Comparison of ENCODE assay signal across 27 cellular contexts in the genomic region with DNA sequence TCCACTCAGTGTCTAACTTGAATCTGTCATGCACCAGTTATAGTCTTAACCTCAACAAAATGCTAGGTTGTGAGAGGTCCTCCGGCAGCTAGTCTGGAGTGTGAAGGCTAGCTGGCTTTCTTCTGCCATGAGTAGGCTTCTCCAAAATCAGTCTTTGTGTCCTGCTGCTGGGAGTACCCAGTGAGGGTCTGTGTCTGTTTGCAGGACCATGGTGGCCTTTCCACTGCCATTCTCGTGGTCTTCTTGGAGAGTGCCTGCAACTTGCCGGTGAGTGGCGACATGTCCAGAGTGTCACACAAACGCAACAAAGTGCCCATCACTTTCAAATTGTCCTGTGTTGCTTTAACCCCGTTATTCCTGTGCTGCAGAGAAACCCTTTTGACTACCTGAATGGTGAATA. TPM values are rescaled to one million over a fixed set of nuclear protein-coding genes. Genes with fewer than 3 reads are reported as not detected.
A peak's percentile ranks its signal among the peaks of the same experiment; 100 is the strongest.
DNase-seq lines count a peak whose midpoint lies in the region; ATAC-seq, FAIRE-seq and TF ChIP-seq lines count a peak whose summit lies in the region.
"Had no signal": no experiment of that assay in that cellular context is flagged by ENCODE, and none has a peak within 500 bp of the region (broad histone marks: within the 10 kb centered on the region; RNA-seq: fewer than 3 reads in every experiment).

No MANE protein-coding gene starts in this region.

- no peaks in the 10 kb centered on the region for H3K9me1 ChIP-seq in keratinocyte (ENCODE audit: control insufficient read depth, extremely low read depth, insufficient read depth, low read length)

- H3K27ac Mint-ChIP-seq in osteocyte (ENCODE audit: unreplicated experiment) (no peak overlapping the region), mesothelial cell of epicardium (no peak overlapping the region)
- H3K27ac Mint-ChIP-seq: CD4-positive, alpha-beta memory T cell; IgD-negative memory B cell had no signal

- ATAC-seq in psoas muscle (peak in 1 of 4 donors; percentile 14), HG03469 (IDR thresholded peaks at IDR 0.05; ENCODE audit: unreplicated experiment) (no peak)

- H3K9me3 Mint-ChIP-seq in osteocyte (ENCODE audit: unreplicated experiment): no peaks in the 10 kb centered on the region
- no peaks in the 10 kb centered on the region for H3K9me3 Mint-ChIP-seq in mesothelial cell of epicardium
- H3K9me3 Mint-ChIP-seq: IgD-negative memory B cell had no signal

- FAIRE-seq in keratinocyte (lab: Jason Lieb, UNC): no peak
- FAIRE-seq: GM18507, H54 had no signal

- no peak for TF ChIP-seq POLR2A in spleen (IDR thresholded peaks at IDR 0.05)

- peak overlapping the region; percentile 32 for H3K4me2 ChIP-seq in keratinocyte (ENCODE audit: control insufficient read depth, extremely low read depth, insufficient read depth, low read depth, low read length)
- H3K4me2 ChIP-seq: BLaER1 treated with 17β-estradiol and CSF1 and Interleukin-3, amounts not matched to agents 10 nM and 100 nM; KMS-11 had no signal

- H3K36me3 Mint-ChIP-seq in osteocyte (ENCODE audit: unreplicated experiment) (no peaks in the 10 kb centered on the region), mesothelial cell of epicardium (no peaks in the 10 kb centered on the region)
- H3K36me3 Mint-ChIP-seq: CD4-positive, alpha-beta memory T cell; IgD-negative memory B cell had no signal

- CTCF ChIA-PET in HEK293 (lab: Yijun Ruan, JAX): interaction anchor here (1.3 kb wide), 1 partner anchor 11 kb away, joined by 9 read pairs; no protein-coding TSS in a partner anchor

- no peaks in the 10 kb centered on the region for H3K79me2 ChIP-seq in keratinocyte (ENCODE audit: control insufficient read depth, insufficient read depth, low read length)

- TF ChIP-seq CTCF in HEK293 (tag by site-specific recombination; IDR thresholded peaks at IDR 0.05): no peak
- TF ChIP-seq CTCF in keratinocyte (optimal IDR thresholded peaks at IDR 0.05 in 1 of 3, IDR thresholded peaks at IDR 0.05 in 1 of 3, conservative IDR thresholded peaks at IDR 0.05 in 1 of 3; ENCODE audit: extremely low read depth in 1 of 3, insufficient read depth in 2 of 3, low read length in 3 of 3): no peak
- TF ChIP-seq CTCF in psoas muscle (IDR thresholded peaks at IDR 0.05): no peak
- TF ChIP-seq CTCF in spleen (IDR thresholded peaks at IDR 0.05 in 8 of 11, conservative IDR thresholded peaks at IDR 0.05 in 3 of 11): no peak
- no peak for TF ChIP-seq CTCF in osteocyte (IDR thresholded peaks at IDR 0.05)
- TF ChIP-seq CTCF in mesothelial cell of epicardium (IDR thresholded peaks at IDR 0.05; ENCODE audit: unreplicated experiment): no peak

- DNase-seq in keratinocyte (ENCODE audit: low read depth, low spot score): no peak
- no peak for DNase-seq in psoas muscle
- DNase-seq in spleen: peak; percentile 36
- no peak for DNase-seq in osteocyte (ENCODE audit: extremely low spot score, unreplicated experiment)
- DNase-seq in mesothelial cell of epicardium (ENCODE audit: low spot score in 2 of 2, unreplicated experiment in 2 of 2): no peak
- no peak for DNase-seq in NOMO-1 treated with dmso at 0.1 percent for 144 hours (lab: John Stamatoyannopoulos, UW; ENCODE audit: unreplicated experiment)
- DNase-seq: AML-193; CD4-positive, alpha-beta memory T cell; COR-L47; DMS53; MM.1S; NCI-H1417 treated with DMSO at 0.1 percent for 48 hours; NCI-H1694 treated with DMSO at 0.1 percent for 48 hours; NCI-H2081; NCI-H510A; Peyer's patch; SIG-M5 had no signal

- no peak overlapping the region for H2AFZ ChIP-seq in keratinocyte (ENCODE audit: control insufficient read depth, low read length)

- WGBS in psoas muscle, 3 donors: 58 to 61% (median 59%) methylated on average over 6 of the region's 6 CpGs
- 65 to 85% (median 79%) methylated on average over 5 to 6 of the region's 6 CpGs for WGBS in spleen, 5 donors

- no peak overlapping the region for H3K9ac ChIP-seq in keratinocyte (ENCODE audit: control insufficient read depth, extremely low read depth, insufficient read depth, low read length)
- H3K9ac ChIP-seq: BLaER1 treated with 17β-estradiol and CSF1 and Interleukin-3, amounts not matched to agents 10 nM and 100 nM; KMS-11 had no signal

- H3K4me3 ChIP-seq in HEK293 (ENCODE audit: low read depth, low read length) (no peak overlapping the region), keratinocyte (ENCODE audit: control insufficient read depth in 2 of 3, extremely low read depth in 1 of 3, insufficient read depth in 2 of 3, low read depth in 1 of 3, low read length in 3 of 3) (no peak overlapping the region), psoas muscle (no peak overlapping the region), spleen (no peak overlapping the region)
- H3K4me3 ChIP-seq: BLaER1 treated with 17β-estradiol and CSF1 and Interleukin-3, amounts not matched to agents 10 nM and 100 nM; Peyer's patch; SK-N-MC had no signal

- H3K4me3 Mint-ChIP-seq in osteocyte (ENCODE audit: unreplicated experiment) (no peak overlapping the region), mesothelial cell of epicardium (no peak overlapping the region)
- H3K4me3 Mint-ChIP-seq: CD4-positive, alpha-beta memory T cell had no signal

- H3K27me3 ChIP-seq in keratinocyte (ENCODE audit: control insufficient read depth, extremely low read depth, insufficient read depth, low read length): no peaks in the 10 kb centered on the region
- no peaks in the 10 kb centered on the region for H3K27me3 ChIP-seq in psoas muscle (ENCODE audit: insufficient read depth in 3 of 3, low read length in 2 of 3)
- peaks cover 0 to 37% (median 0%) of the 10 kb centered on the region in 7 donors for H3K27me3 ChIP-seq in spleen (replicated peaks in 1 of 7)
- H3K27me3 ChIP-seq: BLaER1 treated with 17β-estradiol and CSF1 and Interleukin-3, amounts not matched to agents 10 nM and 100 nM; Peyer's patch had no signal

- H3K4me1 ChIP-seq in HEK293 (ENCODE audit: control insufficient read depth, insufficient read depth, low read length) (no peaks in the 10 kb centered on the region), keratinocyte (ENCODE audit: control insufficient read depth, extremely low read depth, insufficient read depth, low read length) (peaks cover 9% of the 10 kb centered on the region), psoas muscle (peaks cover 29% of the 10 kb centered on the region), spleen (no peaks in the 10 kb centered on the region)
- H3K4me1 ChIP-seq: Peyer's patch had no signal

- intact Hi-C loops in psoas muscle (cut with DNase I): no loop called here
- intact Hi-C loops in spleen (cut with DNase I; ENCODE audit: low total_unique reads): no loop called here

- H3K4me1 Mint-ChIP-seq in osteocyte (ENCODE audit: unreplicated experiment): no peaks in the 10 kb centered on the region
- H3K4me1 Mint-ChIP-seq in mesothelial cell of epicardium: peaks cover 22% of the 10 kb centered on the region
- H3K4me1 Mint-ChIP-seq: CD4-positive, alpha-beta memory T cell had no signal

- no peaks in the 10 kb centered on the region for H4K20me1 ChIP-seq in keratinocyte (ENCODE audit: control insufficient read depth, extremely low read depth, insufficient read depth, low read length)
- H4K20me1 ChIP-seq: BLaER1 treated with 17β-estradiol and CSF1 and Interleukin-3, amounts not matched to agents 10 nM and 100 nM had no signal

- dilution Hi-C loops in keratinocyte (cut with MboI; ENCODE audit: extremely low pct_ligation_motif_present, low sequenced_read_pairs): no loop called here

- POLR2A ChIA-PET in HEK293 (lab: Yijun Ruan, JAX): no interaction called here

- H3K36me3 ChIP-seq in HEK293 (ENCODE audit: control insufficient read depth in 2 of 2, insufficient read depth in 1 of 2, low read length in 2 of 2) (no peaks in the 10 kb centered on the region), keratinocyte (ENCODE audit: control insufficient read depth in 2 of 2, extremely low read depth in 1 of 2, insufficient read depth in 2 of 2, low read length in 2 of 2) (no peaks in the 10 kb centered on the region), psoas muscle (ENCODE audit: insufficient read depth in 1 of 2, low read depth in 1 of 2) (no peaks in the 10 kb centered on the region), spleen (no peaks in the 10 kb centered on the region)
- H3K36me3 ChIP-seq: BLaER1 treated with 17β-estradiol and CSF1 and Interleukin-3, amounts not matched to agents 10 nM and 100 nM; Peyer's patch had no signal

- H3K27me3 Mint-ChIP-seq in osteocyte (ENCODE audit: unreplicated experiment) (peaks cover 5% of the 10 kb centered on the region), mesothelial cell of epicardium (ENCODE audit: low read depth) (no peaks in the 10 kb centered on the region)

- no peak overlapping the region for H3K27ac ChIP-seq in HEK293 (ENCODE audit: extremely low read depth, low read depth, low read length)
- no peak overlapping the region for H3K27ac ChIP-seq in keratinocyte (ENCODE audit: control insufficient read depth, insufficient read depth, low read length)
- peak overlapping the region; percentile 94 for H3K27ac ChIP-seq in psoas muscle
- no peak overlapping the region for H3K27ac ChIP-seq in spleen
- H3K27ac ChIP-seq: BLaER1 treated with 17β-estradiol and CSF1 and Interleukin-3, amounts not matched to agents 10 nM and 100 nM; KMS-11; Peyer's patch; SK-N-MC had no signal

- no peaks in the 10 kb centered on the region for H3K9me3 ChIP-seq in HEK293 (ENCODE audit: control insufficient read depth, insufficient read depth, low read depth, low read length)
- H3K9me3 ChIP-seq in keratinocyte (ENCODE audit: control insufficient read depth, low read depth, low read length): no peaks in the 10 kb centered on the region
- no peaks in the 10 kb centered on the region for H3K9me3 ChIP-seq in psoas muscle
- no peaks in the 10 kb centered on the region for H3K9me3 ChIP-seq in spleen
- H3K9me3 ChIP-seq: BLaER1 treated with 17β-estradiol and CSF1 and Interleukin-3, amounts not matched to agents 10 nM and 100 nM; Peyer's patch had no signal

TF ChIP-seq in HEK293, 187 proteins besides CTCF, POLR2A, EP300 and RAD21:
- TF ChIP-seq SCRT2 (tag by site-specific recombination; IDR thresholded peaks at IDR 0.05) (no peak), ZNF335 (tag by site-specific recombination; conservative IDR thresholded peaks at IDR 0.05) (peak; percentile 63; the same call in 1 of the 2 replicates), MYNN (tag by site-specific recombination; IDR thresholded peaks at IDR 0.05; ENCODE audit: borderline replicate concordance) (no peak)
TF ChIP-seq in HEK293: peak in this region for 1.

RNA-seq across cellular contexts. Expression of a gene that starts 34.0 kb away (rescaled TPM):
- polyA plus RNA-seq in keratinocyte (0.49 to 0.63 TPM (median 0.62 TPM) in 3 replicates), psoas muscle (1 to 10 TPM in 1 of 3 donors, under 1 TPM in 2; 0.35 to 3.5 (median 0.37) TPM), spleen (under 1 TPM in 1 of 3 donors, not detected in 2; 0.02 TPM)
- polyA plus RNA-seq in keratinocyte (2011; ENCODE audit: low read depth): 33.8 TPM
- polyA plus RNA-seq in keratinocyte (2011; cell fraction: cytosol; rRNA removed): 0.22 and 0.30 TPM in 2 replicates
- 3.4 and 4.0 TPM in 2 replicates for polyA plus RNA-seq in keratinocyte (2011; cell fraction: nucleus; rRNA removed)
- polyA plus RNA-seq in keratinocyte (2012; ENCODE audit: low replicate concordance): 0.32 and 15.3 TPM in 2 replicates
- polyA minus RNA-seq in keratinocyte: 0.59 to 5.3 TPM (median 3.4 TPM) in 3 replicates
- polyA minus RNA-seq in keratinocyte (2011; cell fraction: cytosol; rRNA and poly(A)+ RNA removed): not detected
- polyA minus RNA-seq in keratinocyte (2011; cell fraction: nucleus; rRNA and poly(A)+ RNA removed): 2.4 and 3.7 TPM in 2 replicates
- total RNA-seq in psoas muscle (1 to 10 TPM; 1.2 to 4.5 (median 2.3) TPM), spleen (not detected), osteocyte (0.21 and 0.34 TPM in 2 replicates), mesothelial cell of epicardium (5.9 to 6.9 TPM (median 6.8 TPM) in 3 replicates)
- total RNA-seq: G401, OCI-LY7 had no signal
- polyA plus RNA-seq: CD4-positive, alpha-beta memory T cell had no signal
